ENCODE assay signal across 15 cellular contexts in genomic region chr5:57780306-57780958, GRCh38.
DNase-seq lines count a peak whose midpoint lies in the region; ATAC-seq and TF ChIP-seq lines count a peak whose summit lies in the region.
"Had no signal": no experiment of that assay in that cellular context is flagged by ENCODE, and none has a peak within 500 bp of the region (broad histone marks: within the 10 kb centered on the region; RNA-seq: fewer than 3 reads in every experiment).

No MANE protein-coding gene starts in this region.

- ATAC-seq in SK-N-SH treated with all-trans-retinoic acid at 6 μM for 48 hours: peak; percentile 19
- peak; percentile 58 to 70 for ATAC-seq in left cardiac atrium
- no peak for ATAC-seq in HG02852 (IDR thresholded peaks at IDR 0.05; ENCODE audit: unreplicated experiment)
- no peak for ATAC-seq in GM18520 (IDR thresholded peaks at IDR 0.05; ENCODE audit: unreplicated experiment)

- intact Hi-C loops in left cardiac atrium (cut with DNase I): loop anchor here (5.0 to 10.0 kb wide), 2 partner anchors 104 to 107 kb away; no protein-coding TSS in a partner anchor

- H3K4me1 ChIP-seq in osteoblast (ENCODE audit: insufficient read depth, low read length): peaks cover 44% of the 10 kb centered on the region

- H4K20me1 ChIP-seq in osteoblast (ENCODE audit: insufficient read depth, low read length): no peaks in the 10 kb centered on the region

- no peak overlapping the region for H3K4me3 ChIP-seq in osteoblast (ENCODE audit: insufficient read depth, low read length)

- H3K4me2 ChIP-seq in osteoblast (ENCODE audit: insufficient read depth, low read length): no peak overlapping the region

- H3K36me3 ChIP-seq in osteoblast (ENCODE audit: insufficient read depth, low read length): no peaks in the 10 kb centered on the region

- TF ChIP-seq CTCF in osteoblast (IDR thresholded peaks at IDR 0.05; ENCODE audit: extremely low read depth, low read depth, low read length): no peak

- H3K27me3 ChIP-seq in osteoblast (ENCODE audit: insufficient read depth, low read length): no peaks in the 10 kb centered on the region

- peak overlapping the region; percentile 39 for H2AFZ ChIP-seq in osteoblast (ENCODE audit: low read length)

- H3K79me2 ChIP-seq in osteoblast (ENCODE audit: insufficient read depth, low read length): no peaks in the 10 kb centered on the region

- H3K9me3 ChIP-seq in osteoblast (ENCODE audit: low read depth, low read length): no peaks in the 10 kb centered on the region

- H3K27ac ChIP-seq in osteoblast (ENCODE audit: low read depth, low read length): no peak overlapping the region

- DNase-seq in EL: peak; percentile 47
- DNase-seq in left cardiac atrium: peak; percentile 25
- DNase-seq in osteoblast (ENCODE audit: insufficient read length, low spot score, missing footprints): no peak
- no peak for DNase-seq in GM03348 (ENCODE audit: low spot score)
- DNase-seq in NCI-H1436 (lab: John Stamatoyannopoulos, UW): no peak
- DNase-seq: activated CD4-positive, CD25-positive, alpha-beta regulatory T cell; amniotic stem cell; DMS153; effector CD8-positive, alpha-beta T cell; GOT3; NCI-H1930; stimulated activated CD4-positive, alpha-beta T cell treated with anti-CD3 and anti-CD28 coated beads, Interleukin-2, amount 100 ng/mL, for 24 hours had no signal

TF ChIP-seq in SK-N-SH treated with all-trans-retinoic acid at 6 μM for 48 hours, 23 proteins besides CTCF, POLR2A, EP300 and RAD21:
- no peak for TF ChIP-seq TSHZ2 (CRISPR knock-in tag; IDR thresholded peaks at IDR 0.05)
- TF ChIP-seq ZFP30 (CRISPR knock-in tag; IDR thresholded peaks at IDR 0.05): no peak
- TF ChIP-seq ZNF70 (CRISPR knock-in tag; IDR thresholded peaks at IDR 0.05): no peak
- no peak for TF ChIP-seq ARNTL (CRISPR knock-in tag; IDR thresholded peaks at IDR 0.05; ENCODE audit: borderline replicate concordance, low read depth)
- no peak for TF ChIP-seq TOX (CRISPR knock-in tag; IDR thresholded peaks at IDR 0.05; ENCODE audit: borderline replicate concordance)
- no peak for TF ChIP-seq ZC3H10 (CRISPR knock-in tag; IDR thresholded peaks at IDR 0.05)
- TF ChIP-seq RARB (CRISPR knock-in tag; IDR thresholded peaks at IDR 0.05): no peak
- no peak for TF ChIP-seq OSR1 (CRISPR knock-in tag; IDR thresholded peaks at IDR 0.05)
- no peak for TF ChIP-seq TCF4 (CRISPR knock-in tag; IDR thresholded peaks at IDR 0.05; ENCODE audit: borderline replicate concordance)
- TF ChIP-seq CSRNP3 (CRISPR knock-in tag; IDR thresholded peaks at IDR 0.05): no peak
- no peak for TF ChIP-seq ZFP3 (CRISPR knock-in tag; IDR thresholded peaks at IDR 0.05)

Comparison
In these comparisons a context has a peak if more than half of its experiments do, and no peak if none do; other contexts are left out.
1. DNase-seq: peak in EL (single experiment) and left cardiac atrium (single experiment); none in osteoblast (single experiment), GM03348 (single experiment) and NCI-H1436 (single experiment).
2. ATAC-seq: peak in SK-N-SH treated with all-trans-retinoic acid at 6 μM for 48 hours (single experiment) and left cardiac atrium (2 of 2); none in HG02852 (single experiment) and GM18520 (single experiment).